In genomic region chr12:132263061-132263360, GRCh38 we compare ENCODE assay signal across 17 cellular contexts.
DNase-seq lines count a peak whose midpoint lies in the region; ATAC-seq and TF ChIP-seq lines count a peak whose summit lies in the region.
"Had no signal": no experiment of that assay in that cellular context is flagged by ENCODE, and none has a peak within 500 bp of the region (broad histone marks: within the 10 kb centered on the region; RNA-seq: fewer than 3 reads in every experiment).

No MANE protein-coding gene starts in this region.

- H4K91ac ChIP-seq in mesenchymal stem cell (ENCODE audit: low read length): no peak overlapping the region

- H3K4me2 ChIP-seq in BLaER1 (peak overlapping the region; percentile 19; the same call in 1 of the 2 replicates), osteoblast (ENCODE audit: insufficient read depth, low read length) (no peak overlapping the region), mesenchymal stem cell (ENCODE audit: low read length, poor library complexity, severe bottlenecking) (no peak overlapping the region)
- peak overlapping the region in 6 of 11 experiments; percentile 1 to 35 (median 14); a peak in 9 of 22 replicates for H3K4me2 ChIP-seq in BLaER1 treated with 17β-estradiol and CSF1 and Interleukin-3, amounts not matched to agents 10 nM and 100 nM

- no peaks in the 10 kb centered on the region for H3K9me3 Mint-ChIP-seq in naive thymus-derived CD8-positive, alpha-beta T cell
- H3K9me3 Mint-ChIP-seq: CD8-positive, alpha-beta T cell had no signal

- peaks cover 43% of the 10 kb centered on the region for H3K4me1 ChIP-seq in BLaER1
- peaks cover 10 to 48% (median 34%) of the 10 kb centered on the region in 10 experiments for H3K4me1 ChIP-seq in BLaER1 treated with 17β-estradiol and CSF1 and Interleukin-3, amounts not matched to agents 10 nM and 100 nM
- no peaks in the 10 kb centered on the region for H3K4me1 ChIP-seq in osteoblast (ENCODE audit: insufficient read depth, low read length)
- peaks cover 10% of the 10 kb centered on the region for H3K4me1 ChIP-seq in mesenchymal stem cell (ENCODE audit: control insufficient read depth, insufficient read depth, low read depth, low read length)

- no peak overlapping the region for H3K14ac ChIP-seq in mesenchymal stem cell (ENCODE audit: low read length in 2 of 2)

- H2BK5ac ChIP-seq in mesenchymal stem cell (ENCODE audit: low read depth, low read length, poor library complexity, severe bottlenecking): no peak overlapping the region

- no peak overlapping the region for H3K27ac Mint-ChIP-seq in naive thymus-derived CD8-positive, alpha-beta T cell
- H3K27ac Mint-ChIP-seq: CD8-positive, alpha-beta T cell had no signal

- TF ChIP-seq CTCF in choroid plexus epithelial cell (conservative IDR thresholded peaks at IDR 0.05; ENCODE audit: low read depth, low read length): no peak
- no peak for TF ChIP-seq CTCF in osteoblast (IDR thresholded peaks at IDR 0.05; ENCODE audit: extremely low read depth, low read depth, low read length)

- H2BK15ac ChIP-seq in mesenchymal stem cell (ENCODE audit: low read depth, poor library complexity, severe bottlenecking): no peak overlapping the region

- no peak overlapping the region for H2AK5ac ChIP-seq in mesenchymal stem cell (ENCODE audit: low read length, severe bottlenecking)

- no peaks in the 10 kb centered on the region for H3K27me3 ChIP-seq in BLaER1
- no peaks in the 10 kb centered on the region for H3K27me3 ChIP-seq in BLaER1 treated with 17β-estradiol and CSF1 and Interleukin-3, amounts not matched to agents 10 nM and 100 nM
- no peaks in the 10 kb centered on the region for H3K27me3 ChIP-seq in osteoblast (ENCODE audit: insufficient read depth, low read length)
- H3K27me3 ChIP-seq in mesenchymal stem cell (ENCODE audit: control insufficient read depth in 1 of 2, insufficient read depth in 1 of 2, low read length in 2 of 2): peaks cover 0 to 84% of the 10 kb centered on the region in 2 experiments

- H3K4me3 Mint-ChIP-seq in naive thymus-derived CD8-positive, alpha-beta T cell: no peak overlapping the region
- H3K4me3 Mint-ChIP-seq: CD8-positive, alpha-beta T cell had no signal

- H3K27me3 Mint-ChIP-seq in naive thymus-derived CD8-positive, alpha-beta T cell: peaks cover 0 to 16% (median 9%) of the 10 kb centered on the region in 5 donors

- H2BK120ac ChIP-seq in mesenchymal stem cell (ENCODE audit: low read depth, low read length): no peak overlapping the region

- no peak overlapping the region for H3K23ac ChIP-seq in mesenchymal stem cell (ENCODE audit: low read length in 2 of 2)

- no peak overlapping the region for H2AFZ ChIP-seq in osteoblast (ENCODE audit: low read length)
- no peak overlapping the region for H2AFZ ChIP-seq in mesenchymal stem cell (ENCODE audit: low read depth, low read length)

- H3K36me3 ChIP-seq in BLaER1 (no peaks in the 10 kb centered on the region), osteoblast (ENCODE audit: insufficient read depth, low read length) (no peaks in the 10 kb centered on the region), mesenchymal stem cell (ENCODE audit: control insufficient read depth in 1 of 2, insufficient read depth in 2 of 2, low read depth in 1 of 2, low read length in 2 of 2) (peaks cover 0 to 3% of the 10 kb centered on the region in 2 experiments)
- no peaks in the 10 kb centered on the region for H3K36me3 ChIP-seq in BLaER1 treated with 17β-estradiol and CSF1 and Interleukin-3, amounts not matched to agents 10 nM and 100 nM

- no peak overlapping the region for H4K8ac ChIP-seq in mesenchymal stem cell (ENCODE audit: low read length)

- peak; percentile 31 for DNase-seq in choroid plexus epithelial cell (ENCODE audit: low read depth)
- peak; percentile 84 for DNase-seq in osteoblast (ENCODE audit: insufficient read length, low spot score, missing footprints)
- DNase-seq in mesenchymal stem cell: no peak
- no peak for DNase-seq in naive thymus-derived CD8-positive, alpha-beta T cell
- DNase-seq: ACHN; AML-193; Calu3; CD8-positive, alpha-beta T cell; DMS53; DND-41; EL; GOT3; H7; IMR-90 had no signal

- no peak overlapping the region for H3K4ac ChIP-seq in mesenchymal stem cell (ENCODE audit: low read depth in 1 of 2, low read length in 2 of 2)

- ATAC-seq in naive thymus-derived CD8-positive, alpha-beta T cell: no peak
- ATAC-seq: CD8-positive, alpha-beta T cell; GM12878 had no signal

- WGBS in mesenchymal stem cell: 82% methylated on average over 8 of the region's 8 CpGs

- POLR2A ChIA-PET in naive thymus-derived CD8-positive, alpha-beta T cell (lab: Charles Lee): no interaction called here

- no peaks in the 10 kb centered on the region for H3K79me1 ChIP-seq in mesenchymal stem cell (replicated peaks; ENCODE audit: low read length, poor library complexity, severe bottlenecking)

- no peaks in the 10 kb centered on the region for H3K36me3 Mint-ChIP-seq in naive thymus-derived CD8-positive, alpha-beta T cell
- H3K36me3 Mint-ChIP-seq: CD8-positive, alpha-beta T cell had no signal

- H3K79me2 ChIP-seq in osteoblast (ENCODE audit: insufficient read depth, low read length): no peaks in the 10 kb centered on the region

- H3K9ac ChIP-seq in BLaER1 (no peak overlapping the region), mesenchymal stem cell (ENCODE audit: low read length) (no peak overlapping the region)
- no peak overlapping the region for H3K9ac ChIP-seq in BLaER1 treated with 17β-estradiol and CSF1 and Interleukin-3, amounts not matched to agents 10 nM and 100 nM

- H3K27ac ChIP-seq in BLaER1 (no peak overlapping the region), osteoblast (ENCODE audit: low read depth, low read length) (no peak overlapping the region), mesenchymal stem cell (ENCODE audit: low read length, poor library complexity, severe bottlenecking) (no peak overlapping the region)
- no peak overlapping the region for H3K27ac ChIP-seq in BLaER1 treated with 17β-estradiol and CSF1 and Interleukin-3, amounts not matched to agents 10 nM and 100 nM

- H3K4me1 Mint-ChIP-seq in naive thymus-derived CD8-positive, alpha-beta T cell: peaks cover 0 to 6% (median under 1%) of the 10 kb centered on the region in 4 donors

- H3K18ac ChIP-seq in mesenchymal stem cell (ENCODE audit: low read depth in 1 of 2, low read length in 2 of 2): no peak overlapping the region

- H4K20me1 ChIP-seq in BLaER1 (no peaks in the 10 kb centered on the region), osteoblast (ENCODE audit: insufficient read depth, low read length) (no peaks in the 10 kb centered on the region)
- H4K20me1 ChIP-seq in BLaER1 treated with 17β-estradiol and CSF1 and Interleukin-3, amounts not matched to agents 10 nM and 100 nM: peaks cover 0 to 10% (median 0%) of the 10 kb centered on the region in 11 experiments; a peak in 1 of 22 replicates

- H3K9me3 ChIP-seq in BLaER1: no peaks in the 10 kb centered on the region
- H3K9me3 ChIP-seq in BLaER1 treated with 17β-estradiol and CSF1 and Interleukin-3, amounts not matched to agents 10 nM and 100 nM (replicated peaks in 1 of 11): no peaks in the 10 kb centered on the region
- no peaks in the 10 kb centered on the region for H3K9me3 ChIP-seq in osteoblast (ENCODE audit: low read depth, low read length)
- H3K9me3 ChIP-seq in mesenchymal stem cell (ENCODE audit: control insufficient read depth, low read length): no peaks in the 10 kb centered on the region

- no peak overlapping the region for H2BK12ac ChIP-seq in mesenchymal stem cell (ENCODE audit: low read length in 2 of 2)

- H3K4me3 ChIP-seq in BLaER1 (no peak overlapping the region), choroid plexus epithelial cell (ENCODE audit: low read depth, low read length) (no peak overlapping the region), osteoblast (ENCODE audit: insufficient read depth, low read length) (no peak overlapping the region), mesenchymal stem cell (ENCODE audit: insufficient read depth in 1 of 2, low read depth in 1 of 2, low read length in 2 of 2) (no peak overlapping the region)
- no peak overlapping the region for H3K4me3 ChIP-seq in BLaER1 treated with 17β-estradiol and CSF1 and Interleukin-3, amounts not matched to agents 10 nM and 100 nM
- H3K4me3 ChIP-seq: GM12878 had no signal

Comparison
In these comparisons a context has a peak if more than half of its experiments do, and no peak if none do; other contexts are left out.
1. H3K4me2 ChIP-seq: peak in BLaER1 (single experiment) and BLaER1 treated with 17β-estradiol and CSF1 and Interleukin-3, amounts not matched to agents 10 nM and 100 nM (6 of 11); none in osteoblast (single experiment) and mesenchymal stem cell (single experiment).
2. DNase-seq: peak in choroid plexus epithelial cell (single experiment) and osteoblast (single experiment); none in mesenchymal stem cell (single experiment) and naive thymus-derived CD8-positive, alpha-beta T cell (0 of 10).